In genomic region chr11:65454696-65455456, GRCh38 we compare ENCODE assay signal across 7 cellular contexts. TPM values are rescaled to one million over a fixed set of nuclear protein-coding genes. Genes with fewer than 3 reads are reported as not detected.
A peak's percentile ranks its signal among the peaks of the same experiment; 100 is the strongest.
DNase-seq lines count a peak whose midpoint lies in the region; ATAC-seq, FAIRE-seq and TF ChIP-seq lines count a peak whose summit lies in the region.

No MANE protein-coding gene starts in this region.

- FAIRE-seq in keratinocyte (lab: Jason Lieb, UNC): no peak

- peaks cover 21% of the 10 kb centered on the region for H3K4me1 Mint-ChIP-seq in WTC11

- H3K27ac ChIP-seq in keratinocyte (ENCODE audit: control insufficient read depth, insufficient read depth, low read length): peak overlapping the region; percentile 71

- H3K4me3 Mint-ChIP-seq in WTC11: peak overlapping the region; percentile 72

- no peaks in the 10 kb centered on the region for H3K36me3 ChIP-seq in keratinocyte (ENCODE audit: control insufficient read depth in 2 of 2, extremely low read depth in 1 of 2, insufficient read depth in 2 of 2, low read length in 2 of 2)

- no peak overlapping the region for H3K27ac Mint-ChIP-seq in WTC11

- H3K4me2 ChIP-seq in keratinocyte (ENCODE audit: control insufficient read depth, extremely low read depth, insufficient read depth, low read depth, low read length): peak overlapping the region; percentile 87

- no peak for TF ChIP-seq CTCF in GM12875 (IDR thresholded peaks at IDR 0.05; ENCODE audit: borderline replicate concordance, insufficient read depth, low read depth, low read length)
- TF ChIP-seq CTCF in WTC11 (IDR thresholded peaks at IDR 0.05): no peak
- no peak for TF ChIP-seq CTCF in cardiac fibroblast (IDR thresholded peaks at IDR 0.05; ENCODE audit: low read depth, low read length)
- TF ChIP-seq CTCF in keratinocyte (optimal IDR thresholded peaks at IDR 0.05 in 1 of 3, IDR thresholded peaks at IDR 0.05 in 1 of 3, conservative IDR thresholded peaks at IDR 0.05 in 1 of 3; ENCODE audit: extremely low read depth in 1 of 3, insufficient read depth in 2 of 3, low read length in 3 of 3): peak in 1 of 3 experiments; percentile 16

- H3K27me3 ChIP-seq in keratinocyte (ENCODE audit: control insufficient read depth, extremely low read depth, insufficient read depth, low read length): no peaks in the 10 kb centered on the region

- H3K4me1 ChIP-seq in keratinocyte (ENCODE audit: control insufficient read depth, extremely low read depth, insufficient read depth, low read length): peaks cover 27% of the 10 kb centered on the region

- dilution Hi-C loops in keratinocyte (cut with MboI; ENCODE audit: extremely low pct_ligation_motif_present, low sequenced_read_pairs): no loop called here

- DNase-seq in NCI-H1694 treated with DMSO at 0.1 percent for 48 hours (lab: John Stamatoyannopoulos, UW) (peak; percentile 46), WTC11 (ENCODE audit: low spot score) (peak; percentile 92), cardiac fibroblast (ENCODE audit: low read depth in 2 of 2) (peak; percentile 89 to 91), keratinocyte (ENCODE audit: low read depth, low spot score) (no peak)
- DNase-seq in stimulated activated CD4-positive, alpha-beta T cell treated with anti-CD3 and anti-CD28 coated beads, Interleukin-15, amount 100 ng/mL, for 48 hours (ENCODE audit: low read depth in 2 of 2): peak; percentile 70 to 82

- peaks cover 3% of the 10 kb centered on the region for H3K9me1 ChIP-seq in keratinocyte (ENCODE audit: control insufficient read depth, extremely low read depth, insufficient read depth, low read length)

- ATAC-seq in HG02588 (IDR thresholded peaks at IDR 0.05; ENCODE audit: unreplicated experiment) (peak; percentile 86), WTC11 (peak; percentile 83)

- H4K20me1 ChIP-seq in keratinocyte (ENCODE audit: control insufficient read depth, extremely low read depth, insufficient read depth, low read length): no peaks in the 10 kb centered on the region

- peak overlapping the region; percentile 82 for H3K9ac ChIP-seq in keratinocyte (ENCODE audit: control insufficient read depth, extremely low read depth, insufficient read depth, low read length)

- H3K9me3 ChIP-seq in keratinocyte (ENCODE audit: control insufficient read depth, low read depth, low read length): no peaks in the 10 kb centered on the region

- H3K4me3 ChIP-seq in GM12875 (ENCODE audit: low read depth, low read length): peak overlapping the region; percentile 63
- peak overlapping the region; percentile 55 to 67 for H3K4me3 ChIP-seq in cardiac fibroblast (replicated peaks in 1 of 2; ENCODE audit: low read depth in 2 of 2, low read length in 2 of 2)
- H3K4me3 ChIP-seq in keratinocyte (ENCODE audit: control insufficient read depth in 2 of 3, extremely low read depth in 1 of 3, insufficient read depth in 2 of 3, low read depth in 1 of 3, low read length in 3 of 3): peak overlapping the region; percentile 40 to 71 (median 67)

- POLR2A ChIA-PET in WTC11 (lab: Charles Lee): interaction anchor here (0.9 to 1.4 kb wide), 5 partner anchors 11 to 51 kb away, joined by 3 to 5 read pairs (median 4); partner anchors contain the start of gene MALAT1

- peak overlapping the region; percentile 90 for H2AFZ ChIP-seq in keratinocyte (ENCODE audit: control insufficient read depth, low read length)

- peaks cover 8% of the 10 kb centered on the region for H3K36me3 Mint-ChIP-seq in WTC11

- CTCF ChIA-PET in WTC11 (lab: Charles Lee): interaction anchor here (0.7 to 1.7 kb wide), 9 partner anchors 9 to 88 kb away, joined by 3 to 9 read pairs (median 3); no protein-coding TSS in a partner anchor

- H3K79me2 ChIP-seq in keratinocyte (ENCODE audit: control insufficient read depth, insufficient read depth, low read length): no peaks in the 10 kb centered on the region

- H3K27me3 Mint-ChIP-seq in WTC11 (ENCODE audit: low read depth): peaks cover 80% of the 10 kb centered on the region

- H3K9me3 Mint-ChIP-seq in WTC11: peaks cover 6% of the 10 kb centered on the region; the same call in 1 of the 2 replicates

TF ChIP-seq in WTC11, 78 proteins besides CTCF, POLR2A, EP300 and RAD21:
- no peak for TF ChIP-seq NR3C1 (CRISPR knock-in tag; conservative IDR thresholded peaks at IDR 0.05; ENCODE audit: low read depth)
- TF ChIP-seq, protein P1, sequence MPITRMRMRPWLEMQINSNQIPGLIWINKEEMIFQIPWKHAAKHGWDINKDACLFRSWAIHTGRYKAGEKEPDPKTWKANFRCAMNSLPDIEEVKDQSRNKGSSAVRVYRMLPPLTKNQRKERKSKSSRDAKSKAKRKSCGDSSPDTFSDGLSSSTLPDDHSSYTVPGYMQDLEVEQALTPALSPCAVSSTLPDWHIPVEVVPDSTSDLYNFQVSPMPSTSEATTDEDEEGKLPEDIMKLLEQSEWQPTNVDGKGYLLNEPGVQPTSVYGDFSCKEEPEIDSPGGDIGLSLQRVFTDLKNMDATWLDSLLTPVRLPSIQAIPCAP (CRISPR knock-in tag; IDR thresholded peaks at IDR 0.05): no peak
- peak; percentile 77 for TF ChIP-seq ZNF121 (CRISPR knock-in tag; IDR thresholded peaks at IDR 0.05)
- peak; percentile 73 for TF ChIP-seq SP1 (CRISPR knock-in tag; conservative IDR thresholded peaks at IDR 0.05)
- TF ChIP-seq NFATC4 (CRISPR knock-in tag; IDR thresholded peaks at IDR 0.05): no peak
- peak; percentile 69; the same call in 1 of the 2 replicates for TF ChIP-seq FOXP1 (CRISPR knock-in tag; IDR thresholded peaks at IDR 0.05; ENCODE audit: borderline replicate concordance)
TF ChIP-seq in WTC11: peak in this region for 3.

RNA-seq across cellular contexts. Expression of gene NEAT1, which starts 32.3 kb away (rescaled TPM):
- total RNA-seq in WTC11 (2021): 28.7 to 38.1 TPM (median 31.7 TPM) in 3 replicates
- 66.5 to 270 TPM (median 171 TPM) in 3 replicates for polyA plus RNA-seq in keratinocyte
- 1,124 TPM for polyA plus RNA-seq in keratinocyte (2011; ENCODE audit: low read depth)
- polyA plus RNA-seq in keratinocyte (2011; cell fraction: cytosol; rRNA removed): 5.3 and 11.3 TPM in 2 replicates
- polyA plus RNA-seq in keratinocyte (2011; cell fraction: nucleus; rRNA removed): 1,267 and 1,668 TPM in 2 replicates
- 218 and 908 TPM in 2 replicates for polyA plus RNA-seq in keratinocyte (2012; ENCODE audit: low replicate concordance)
- polyA minus RNA-seq in keratinocyte: 73.3 to 442 TPM (median 228 TPM) in 3 replicates
- 8.4 TPM for polyA minus RNA-seq in keratinocyte (2011; cell fraction: cytosol; rRNA and poly(A)+ RNA removed)
- polyA minus RNA-seq in keratinocyte (2011; cell fraction: nucleus; rRNA and poly(A)+ RNA removed): 402 and 1,225 TPM in 2 replicates

RNA-seq across cellular contexts. Expression of gene MALAT1, which starts 44.0 kb away (rescaled TPM):
- total RNA-seq in WTC11 (2021): 1,830 to 2,350 TPM (median 2,261 TPM) in 3 replicates
- 337 to 1,845 TPM (median 1,768 TPM) in 3 replicates for polyA plus RNA-seq in keratinocyte
- 22,009 TPM for polyA plus RNA-seq in keratinocyte (2011; ENCODE audit: low read depth)
- polyA plus RNA-seq in keratinocyte (2011; cell fraction: cytosol; rRNA removed): 14.9 and 37.5 TPM in 2 replicates
- 6,319 and 7,235 TPM in 2 replicates for polyA plus RNA-seq in keratinocyte (2011; cell fraction: nucleus; rRNA removed)
- 429 and 9,619 TPM in 2 replicates for polyA plus RNA-seq in keratinocyte (2012; ENCODE audit: low replicate concordance)
- polyA minus RNA-seq in keratinocyte: 2,284 to 11,976 TPM (median 9,145 TPM) in 3 replicates
- 408 TPM for polyA minus RNA-seq in keratinocyte (2011; cell fraction: cytosol; rRNA and poly(A)+ RNA removed)
- polyA minus RNA-seq in keratinocyte (2011; cell fraction: nucleus; rRNA and poly(A)+ RNA removed): 24,947 and 60,709 TPM in 2 replicates
